Comparison of ENCODE assay signal across 8 cellular contexts in genomic region chr1:98991127-98992003, GRCh38. TPM values are rescaled to one million over a fixed set of nuclear protein-coding genes. Genes with fewer than 3 reads are reported as not detected.
DNase-seq lines count a peak whose midpoint lies in the region; ATAC-seq and TF ChIP-seq lines count a peak whose summit lies in the region.

No MANE protein-coding gene starts in this region.

- peaks cover 10% of the 10 kb centered on the region for H3K4me1 Mint-ChIP-seq in activated T-helper 2 cell treated with anti-CD3 and anti-CD28 coated beads, Interferon-gamma antibody, Interleukin-2, Interleukin-4, amounts not matched to agents 10 μg/mL and 5 μg/mL and 100 μg/mL, durations not matched to agents 14 hours and 24 hours and 36 hours (ENCODE audit: low read depth)
- H3K4me1 Mint-ChIP-seq in neural progenitor cell, result peaks cover 9% of the 10 kb centered on the region

- H3K9ac ChIP-seq in neural progenitor cell, result no peak overlapping the region

- H3K27me3 Mint-ChIP-seq in activated T-helper 2 cell treated with anti-CD3 and anti-CD28 coated beads, Interferon-gamma antibody, Interleukin-2, Interleukin-4, amounts not matched to agents 10 μg/mL and 5 μg/mL and 100 μg/mL, durations not matched to agents 14 hours and 24 hours and 36 hours (ENCODE audit: low read depth), result no peaks in the 10 kb centered on the region
- H3K27me3 Mint-ChIP-seq in neural progenitor cell (ENCODE audit: insufficient read depth, low read depth), result no peaks in the 10 kb centered on the region

- CTCF ChIA-PET in AG04450 (lab: Charles Lee), result interaction anchor here (0.7 kb wide), 2 partner anchors 162 to 257 kb away, joined by 3 read pairs; no protein-coding TSS in a partner anchor

- POLR2A ChIA-PET in AG04450 (lab: Yijun Ruan, JAX), result no interaction called here

- H3K27ac ChIP-seq in AG04450 (ENCODE audit: low read depth, low read length) (no peak overlapping the region), neural progenitor cell (no peak overlapping the region)

- H3K4me1 ChIP-seq in neural progenitor cell, result no peaks in the 10 kb centered on the region

- H3K36me3 ChIP-seq in neural progenitor cell, result no peaks in the 10 kb centered on the region
- no peaks in the 10 kb centered on the region for H3K36me3 ChIP-seq in H7 (replicated peaks; ENCODE audit: control insufficient read depth, insufficient read depth, low read length)

- ATAC-seq in GM18499 (IDR thresholded peaks at IDR 0.05; ENCODE audit: insufficient read depth, unreplicated experiment) (peak; percentile 70), HG03565 (IDR thresholded peaks at IDR 0.05; ENCODE audit: unreplicated experiment) (peak; percentile 65), GM21367 (IDR thresholded peaks at IDR 0.05; ENCODE audit: unreplicated experiment) (no peak)

- no peak overlapping the region for H3K4me3 Mint-ChIP-seq in activated T-helper 2 cell treated with anti-CD3 and anti-CD28 coated beads, Interferon-gamma antibody, Interleukin-2, Interleukin-4, amounts not matched to agents 10 μg/mL and 5 μg/mL and 100 μg/mL, durations not matched to agents 14 hours and 24 hours and 36 hours (ENCODE audit: low read depth)
- H3K4me3 Mint-ChIP-seq in neural progenitor cell, result no peak overlapping the region

- no peaks in the 10 kb centered on the region for H3K27me3 ChIP-seq in AG04450 (ENCODE audit: control insufficient read depth, insufficient read depth, low read length)
- no peaks in the 10 kb centered on the region for H3K27me3 ChIP-seq in neural progenitor cell
- no peaks in the 10 kb centered on the region for H3K27me3 ChIP-seq in H7 (ENCODE audit: control insufficient read depth, insufficient read depth, low read length)

- H3F3A ChIP-seq in neural progenitor cell (ENCODE audit: low read depth), result no peaks in the 10 kb centered on the region

- peak overlapping the region; percentile 27 for H2AFZ ChIP-seq in neural progenitor cell (replicated peaks)

- H3K9me3 Mint-ChIP-seq in activated T-helper 2 cell treated with anti-CD3 and anti-CD28 coated beads, Interferon-gamma antibody, Interleukin-2, Interleukin-4, amounts not matched to agents 10 μg/mL and 5 μg/mL and 100 μg/mL, durations not matched to agents 14 hours and 24 hours and 36 hours, result no peaks in the 10 kb centered on the region
- no peaks in the 10 kb centered on the region for H3K9me3 Mint-ChIP-seq in neural progenitor cell

- H3K4me3 ChIP-seq in AG04450 (ENCODE audit: low read depth, low read length) (no peak overlapping the region), neural progenitor cell (no peak overlapping the region), H7 (ENCODE audit: insufficient read depth, low read depth, low read length) (no peak overlapping the region)

- intact Hi-C loops in activated T-helper 2 cell treated with anti-CD3 and anti-CD28 coated beads, Interferon-gamma antibody, Interleukin-2, Interleukin-4, amounts not matched to agents 10 μg/mL and 5 μg/mL and 100 μg/mL, durations not matched to agents 14 hours and 24 hours and 36 hours (cut with micrococcal nuclease), result no loop called here

- no peaks in the 10 kb centered on the region for H3K9me3 ChIP-seq in AG04450 (ENCODE audit: control insufficient read depth, insufficient read depth, low read length)
- H3K9me3 ChIP-seq in neural progenitor cell (ENCODE audit: low read depth), result no peaks in the 10 kb centered on the region

- peak overlapping the region; percentile 80 for H3K27ac Mint-ChIP-seq in activated T-helper 2 cell treated with anti-CD3 and anti-CD28 coated beads, Interferon-gamma antibody, Interleukin-2, Interleukin-4, amounts not matched to agents 10 μg/mL and 5 μg/mL and 100 μg/mL, durations not matched to agents 14 hours and 24 hours and 36 hours
- H3K27ac Mint-ChIP-seq in neural progenitor cell, result no peak overlapping the region

- TF ChIP-seq CTCF in AG04450 (IDR thresholded peaks at IDR 0.05; ENCODE audit: low read depth, low read length) (no peak), neural progenitor cell (IDR thresholded peaks at IDR 0.05) (peak; percentile 66)

- no peaks in the 10 kb centered on the region for H4K20me1 ChIP-seq in neural progenitor cell (ENCODE audit: low read depth)

- H3K79me2 ChIP-seq in neural progenitor cell (ENCODE audit: low read depth), result no peaks in the 10 kb centered on the region

- no peak overlapping the region for H3K4me2 ChIP-seq in neural progenitor cell

- H3K36me3 Mint-ChIP-seq in activated T-helper 2 cell treated with anti-CD3 and anti-CD28 coated beads, Interferon-gamma antibody, Interleukin-2, Interleukin-4, amounts not matched to agents 10 μg/mL and 5 μg/mL and 100 μg/mL, durations not matched to agents 14 hours and 24 hours and 36 hours (ENCODE audit: low read depth), result no peaks in the 10 kb centered on the region
- H3K36me3 Mint-ChIP-seq in neural progenitor cell, result no peaks in the 10 kb centered on the region

- DNase-seq in AG04450 (ENCODE audit: low read depth, low spot score) (peak; percentile 47), neural progenitor cell (ENCODE audit: low spot score) (peak; percentile 46), H7 (no peak), SKM-1 (lab: John Stamatoyannopoulos, UW; ENCODE audit: unreplicated experiment) (no peak)
- no peak for DNase-seq in activated T-helper 2 cell treated with anti-CD3 and anti-CD28 coated beads, Interferon-gamma antibody, Interleukin-2, Interleukin-4, amounts not matched to agents 10 μg/mL and 5 μg/mL and 100 μg/mL, durations not matched to agents 14 hours and 24 hours and 36 hours (ENCODE audit: low spot score)

RNA-seq across cellular contexts. Expression of gene PLPPR5, which starts 13.3 kb away (rescaled TPM):
- polyA plus RNA-seq in AG04450 (2011; rRNA removed), result 0.06 and 0.07 TPM in 2 replicates
- 0.13 TPM in 1 of 2 replicates, not detected in the other for polyA minus RNA-seq in AG04450 (2011; rRNA and poly(A)+ RNA removed)
- not detected in 2 replicates for total RNA-seq in activated T-helper 2 cell treated with anti-CD3 and anti-CD28 coated beads, Interferon-gamma antibody, Interleukin-2, Interleukin-4, amounts not matched to agents 10 μg/mL and 5 μg/mL and 100 μg/mL, durations not matched to agents 14 hours and 24 hours and 36 hours
- 0.19 and 0.56 TPM in 2 replicates for total RNA-seq in neural progenitor cell (ENCODE audit: low replicate concordance)
- total RNA-seq in H7 (2014; rRNA removed; shearing (Covaris generic)), result 0.41 and 0.45 TPM in 2 replicates

Comparison
In these comparisons a context has a peak if more than half of its experiments do, and no peak if none do; other contexts are left out.
1. DNase-seq: peak in AG04450 (single experiment) and neural progenitor cell (single experiment); none in activated T-helper 2 cell treated with anti-CD3 and anti-CD28 coated beads, Interferon-gamma antibody, Interleukin-2, Interleukin-4, amounts not matched to agents 10 μg/mL and 5 μg/mL and 100 μg/mL, durations not matched to agents 14 hours and 24 hours and 36 hours (single experiment), H7 (single experiment) and SKM-1 (single experiment).